8 cellular contexts compared by ENCODE assay signal in the genomic region with DNA sequence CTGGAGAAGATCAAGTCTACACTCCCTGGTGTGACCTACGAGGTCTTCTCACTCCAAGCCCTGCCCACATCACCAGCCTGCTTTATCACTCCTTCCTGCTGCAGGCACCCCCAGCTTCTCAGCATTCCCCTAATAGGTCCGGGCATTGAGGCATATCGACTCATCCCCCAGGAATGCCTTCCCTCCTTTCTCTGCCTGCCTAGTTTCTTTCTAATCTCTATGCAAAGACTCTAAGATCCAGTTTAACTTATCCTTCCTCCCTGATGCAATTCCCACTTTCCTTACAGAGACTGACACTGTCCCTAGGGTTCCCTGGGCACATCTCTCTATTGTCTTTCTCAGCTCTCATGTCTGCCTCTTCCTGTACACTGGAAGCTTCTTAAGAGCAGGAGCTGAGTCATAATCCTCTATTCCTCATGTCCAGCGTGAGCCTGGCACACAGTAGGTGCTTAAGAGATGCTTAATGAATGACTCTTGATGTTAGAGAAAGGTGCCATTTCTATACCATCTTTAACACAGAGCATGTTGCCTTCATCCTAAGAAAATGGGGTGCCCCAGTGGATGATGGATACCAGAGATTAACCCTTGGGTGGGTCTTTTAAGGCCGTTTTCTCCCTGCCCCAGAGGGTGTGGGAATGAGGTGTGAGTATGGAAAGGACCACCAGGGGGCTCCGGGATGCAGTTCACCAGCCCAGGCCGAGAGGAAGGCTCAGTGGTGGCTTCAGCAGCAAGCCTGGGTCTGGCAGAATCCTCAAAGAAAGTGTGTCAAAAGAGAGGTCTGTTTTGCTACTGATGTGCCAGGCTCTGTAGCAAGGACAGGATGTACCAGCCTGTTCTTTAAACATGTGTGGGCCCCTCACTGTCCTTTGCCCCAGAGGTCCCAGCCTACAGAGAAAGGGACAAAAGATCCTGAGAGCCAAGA. TPM values are rescaled to one million over a fixed set of nuclear protein-coding genes. Genes with fewer than 3 reads are reported as not detected.
DNase-seq lines count a peak whose midpoint lies in the region; ATAC-seq and TF ChIP-seq lines count a peak whose summit lies in the region.

No MANE protein-coding gene starts in this region.

- TF ChIP-seq CTCF in heart right ventricle (IDR thresholded peaks at IDR 0.05) (peak; percentile 67 to 88 (median 80)), retinal pigment epithelial cell (conservative IDR thresholded peaks at IDR 0.05; ENCODE audit: low read depth, low read length) (peak; percentile 80)

- POLR2A ChIA-PET in activated naive CD8-positive, alpha-beta T cell treated with anti-CD3 and anti-CD28 coated beads, Interleukin-2, amount 10 ng/mL, durations not matched to agents 7 days and 5 days (lab: Charles Lee) = no interaction called here

- 38% methylated on average over 7 of the region's 7 CpGs for WGBS in heart right ventricle, 2 donors

- DNase-seq in Daoy (ENCODE audit: low read depth) (peak; percentile 90), NCI-H69 (lab: John Stamatoyannopoulos, UW) (peak; percentile 81), heart right ventricle (peak; percentile 57 to 78), retinal pigment epithelial cell (ENCODE audit: low read depth) (peak; percentile 85)
- DNase-seq in activated naive CD8-positive, alpha-beta T cell treated with anti-CD3 and anti-CD28 coated beads, Interleukin-2, amount 10 ng/mL, durations not matched to agents 7 days and 5 days = peak; percentile 33

- no peaks in the 10 kb centered on the region for H3K9me3 ChIP-seq in heart right ventricle

- H3K4me1 Mint-ChIP-seq in activated naive CD8-positive, alpha-beta T cell treated with anti-CD3 and anti-CD28 coated beads, Interleukin-2, amount 10 ng/mL, durations not matched to agents 7 days and 5 days = no peaks in the 10 kb centered on the region

- peaks cover 3 to 79% (median 53%) of the 10 kb centered on the region in 9 donors for H3K4me1 ChIP-seq in heart right ventricle

- H3K36me3 Mint-ChIP-seq in activated naive CD8-positive, alpha-beta T cell treated with anti-CD3 and anti-CD28 coated beads, Interleukin-2, amount 10 ng/mL, durations not matched to agents 7 days and 5 days = no peaks in the 10 kb centered on the region

- H3K27me3 ChIP-seq in heart right ventricle = no peaks in the 10 kb centered on the region

- H3K9me3 Mint-ChIP-seq in activated naive CD8-positive, alpha-beta T cell treated with anti-CD3 and anti-CD28 coated beads, Interleukin-2, amount 10 ng/mL, durations not matched to agents 7 days and 5 days = no peaks in the 10 kb centered on the region

- H3K27ac Mint-ChIP-seq in activated naive CD8-positive, alpha-beta T cell treated with anti-CD3 and anti-CD28 coated beads, Interleukin-2, amount 10 ng/mL, durations not matched to agents 7 days and 5 days = no peak overlapping the region

- H3K4me3 ChIP-seq in heart right ventricle = no peak overlapping the region
- H3K4me3 ChIP-seq in retinal pigment epithelial cell (ENCODE audit: low read length) = no peak overlapping the region

- no peak overlapping the region for H3K4me3 Mint-ChIP-seq in activated naive CD8-positive, alpha-beta T cell treated with anti-CD3 and anti-CD28 coated beads, Interleukin-2, amount 10 ng/mL, durations not matched to agents 7 days and 5 days

- H3K36me3 ChIP-seq in heart right ventricle = no peaks in the 10 kb centered on the region

- intact Hi-C loops in heart right ventricle (cut with DNase I) = loop anchor here in 9 of 10 donors (2.0 to 10.0 kb wide), 14 partner anchors 70 to 483 kb away; partner anchors contain the start of gene TEAD1 (in 4 of the 9)

- peak overlapping the region in 4 of 10 donors; percentile 4 to 31 (median 10) for H3K27ac ChIP-seq in heart right ventricle

- ATAC-seq in HG02759 (IDR thresholded peaks at IDR 0.05; ENCODE audit: unreplicated experiment) = peak; percentile 59
- ATAC-seq in activated naive CD8-positive, alpha-beta T cell treated with anti-CD3 and anti-CD28 coated beads, Interleukin-2, amount 10 ng/mL, durations not matched to agents 7 days and 5 days (ENCODE audit: low read depth) = peak; percentile 65
- ATAC-seq in heart right ventricle = peak; percentile 73 to 93 (median 85)
- no peak for ATAC-seq in HG03196 (IDR thresholded peaks at IDR 0.05; ENCODE audit: unreplicated experiment)
- ATAC-seq in GM18868 (IDR thresholded peaks at IDR 0.05; ENCODE audit: unreplicated experiment) = no peak

- H3K27me3 Mint-ChIP-seq in activated naive CD8-positive, alpha-beta T cell treated with anti-CD3 and anti-CD28 coated beads, Interleukin-2, amount 10 ng/mL, durations not matched to agents 7 days and 5 days = peaks cover 5% of the 10 kb centered on the region

RNA-seq across cellular contexts. Expression of gene PARVA, which starts 34.7 kb away (rescaled TPM):
- 20.2 and 26.8 TPM in 2 replicates for total RNA-seq in Daoy (2014; rRNA removed; shearing (Covaris generic))
- under 1 TPM; 0.61 to 0.65 TPM for total RNA-seq in activated naive CD8-positive, alpha-beta T cell treated with anti-CD3 and anti-CD28 coated beads, Interleukin-2, amount 10 ng/mL, durations not matched to agents 7 days and 5 days
- 10 to 100 TPM; 57.7 to 84.8 (median 68.6) TPM for total RNA-seq in heart right ventricle
- polyA plus RNA-seq in heart right ventricle = 10 to 100 TPM; 20.1 to 33.6 TPM

Comparison
In these comparisons a context has a peak if more than half of its experiments do, and no peak if none do; other contexts are left out.
1. DNase-seq: peak in every context shown above with its lines; median percentile 90 in Daoy; 85 in retinal pigment epithelial cell; 81 in NCI-H69; 68 in heart right ventricle; 33 in activated naive CD8-positive, alpha-beta T cell treated with anti-CD3 and anti-CD28 coated beads, Interleukin-2, amount 10 ng/mL, durations not matched to agents 7 days and 5 days.
2. ATAC-seq: peak in HG02759 (single experiment), activated naive CD8-positive, alpha-beta T cell treated with anti-CD3 and anti-CD28 coated beads, Interleukin-2, amount 10 ng/mL, durations not matched to agents 7 days and 5 days (single experiment) and heart right ventricle (8 of 8); none in HG03196 (single experiment) and GM18868 (single experiment).
3. RNA of gene PARVA, which starts 34.7 kb away (total RNA-seq): 57.7 to 84.8 TPM in heart right ventricle and 20.2 to 26.8 TPM in Daoy; 0.61 to 0.65 TPM in activated naive CD8-positive, alpha-beta T cell treated with anti-CD3 and anti-CD28 coated beads, Interleukin-2, amount 10 ng/mL, durations not matched to agents 7 days and 5 days; every median in the first group is over 10 times any median in the second.